34 cellular contexts compared by ENCODE assay signal in genomic region chr20:33977535-33977934, GRCh38. TPM values are rescaled to one million over a fixed set of nuclear protein-coding genes. Genes with fewer than 3 reads are reported as not detected.
DNase-seq lines count a peak whose midpoint lies in the region; ATAC-seq, FAIRE-seq and TF ChIP-seq lines count a peak whose summit lies in the region.
"Had no signal": no experiment of that assay in that cellular context is flagged by ENCODE, and none has a peak within 500 bp of the region (broad histone marks: within the 10 kb centered on the region; RNA-seq: fewer than 3 reads in every experiment).

No MANE protein-coding gene starts in this region.

- POLR2A ChIA-PET in HepG2 (lab: Yijun Ruan, JAX), result no interaction called here

- H3K36me3 ChIP-seq in HepG2 (replicated peaks in 1 of 2; ENCODE audit: control insufficient read depth in 1 of 2, insufficient read depth in 2 of 2, low read length in 2 of 2) (no peaks in the 10 kb centered on the region), right lobe of liver (no peaks in the 10 kb centered on the region), RWPE2 (ENCODE audit: low read depth) (no peaks in the 10 kb centered on the region)
- H3K36me3 ChIP-seq: BE2C; BLaER1; BLaER1 treated with 17β-estradiol and CSF1 and Interleukin-3, amounts not matched to agents 10 nM and 100 nM had no signal

- DNase-seq in HepG2 (ENCODE audit: low spot score) (no peak), right lobe of liver (no peak), RWPE2 (ENCODE audit: low spot score) (peak; percentile 10), islet precursor cell (peak; percentile 7)
- no peak for DNase-seq in activated T-helper 1 cell treated with anti-CD3 and anti-CD28 coated beads, Interleukin-12 subunit alpha, Interleukin-12 subunit beta, Interleukin-2, Interleukin-4 antibody, amounts not matched to agents 30 ng/mL and 10 ng/mL and 1 ng/mL, durations not matched to agents 14 hours and 24 hours and 36 hours (ENCODE audit: low spot score)
- DNase-seq: 8988T; ACHN; AML-193; BE2C; C1 segment of cervical spinal cord; Calu3; CD4-positive, alpha-beta memory T cell; CD4-positive, alpha-beta T cell; CD4-positive, CD25-positive, alpha-beta regulatory T cell; CD8-positive, alpha-beta memory T cell; CD8-positive, alpha-beta T cell; COR-L47; DMS 273 treated with DMSO at 0.1 percent for 48 hours; DMS153; DMS53; DMS79; DMS79 treated with DMSO at 0.1 percent for 48 hours; DND-41; EL had no signal

- no TSS peak for BruUV-seq in HepG2 (replicated peaks; lab: Mats Ljungman, UMichigan)

- H4K20me1 ChIP-seq in HepG2 (ENCODE audit: insufficient read depth, low read length), result no peaks in the 10 kb centered on the region
- H4K20me1 ChIP-seq: BLaER1; BLaER1 treated with 17β-estradiol and CSF1 and Interleukin-3, amounts not matched to agents 10 nM and 100 nM had no signal

- H3K27ac ChIP-seq in HepG2 (ENCODE audit: extremely low read length, insufficient read depth, low read length) (no peak overlapping the region), right lobe of liver (no peak overlapping the region), RWPE2 (ENCODE audit: poor library complexity, severe bottlenecking) (no peak overlapping the region)
- H3K27ac ChIP-seq: 22Rv1; A549; BLaER1; BLaER1 treated with 17β-estradiol and CSF1 and Interleukin-3, amounts not matched to agents 10 nM and 100 nM; C4-2B had no signal

- H3K27me3 ChIP-seq in HepG2 (ENCODE audit: control insufficient read depth in 1 of 2, insufficient read depth in 2 of 2, low read length in 2 of 2) (peaks cover 0 to 19% of the 10 kb centered on the region in 2 experiments; a peak in 1 of 5 replicates), right lobe of liver (no peaks in the 10 kb centered on the region), RWPE2 (ENCODE audit: insufficient read depth, poor library complexity, severe bottlenecking) (no peaks in the 10 kb centered on the region)
- H3K27me3 ChIP-seq: BE2C; BLaER1; BLaER1 treated with 17β-estradiol and CSF1 and Interleukin-3, amounts not matched to agents 10 nM and 100 nM had no signal

- H3K4me1 ChIP-seq in HepG2 (ENCODE audit: insufficient read depth, low read length), result no peaks in the 10 kb centered on the region
- H3K4me1 ChIP-seq in right lobe of liver, result no peaks in the 10 kb centered on the region
- H3K4me1 ChIP-seq in RWPE2 (ENCODE audit: insufficient read depth, poor library complexity, severe bottlenecking), result no peaks in the 10 kb centered on the region
- H3K4me1 ChIP-seq: A549, BE2C, BLaER1, Caco-2 had no signal

- H3K4me2 ChIP-seq in HepG2 (ENCODE audit: low read depth, low read length), result no peak overlapping the region
- H3K4me2 ChIP-seq: A549; BLaER1; BLaER1 treated with 17β-estradiol and CSF1 and Interleukin-3, amounts not matched to agents 10 nM and 100 nM had no signal

- no peak overlapping the region for H3K4me3 Mint-ChIP-seq in activated T-helper 1 cell treated with anti-CD3 and anti-CD28 coated beads, Interleukin-12 subunit alpha, Interleukin-12 subunit beta, Interleukin-2, Interleukin-4 antibody, amounts not matched to agents 30 ng/mL and 10 ng/mL and 1 ng/mL, durations not matched to agents 14 hours and 24 hours and 36 hours
- H3K4me3 Mint-ChIP-seq: B cell; CD14-positive monocyte; CD4-positive, alpha-beta memory T cell; CD4-positive, alpha-beta T cell; CD4-positive, CD25-positive, alpha-beta regulatory T cell; CD8-positive, alpha-beta memory T cell; CD8-positive, alpha-beta T cell had no signal

- no peaks in the 10 kb centered on the region for H3K9me3 Mint-ChIP-seq in activated T-helper 1 cell treated with anti-CD3 and anti-CD28 coated beads, Interleukin-12 subunit alpha, Interleukin-12 subunit beta, Interleukin-2, Interleukin-4 antibody, amounts not matched to agents 30 ng/mL and 10 ng/mL and 1 ng/mL, durations not matched to agents 14 hours and 24 hours and 36 hours
- H3K9me3 Mint-ChIP-seq: CD4-positive, alpha-beta T cell had no signal

- H3K4me1 Mint-ChIP-seq in activated T-helper 1 cell treated with anti-CD3 and anti-CD28 coated beads, Interleukin-12 subunit alpha, Interleukin-12 subunit beta, Interleukin-2, Interleukin-4 antibody, amounts not matched to agents 30 ng/mL and 10 ng/mL and 1 ng/mL, durations not matched to agents 14 hours and 24 hours and 36 hours (ENCODE audit: low read depth), result no peaks in the 10 kb centered on the region
- H3K4me1 Mint-ChIP-seq: B cell; CD14-positive monocyte; CD4-positive, alpha-beta memory T cell; CD4-positive, CD25-positive, alpha-beta regulatory T cell; CD8-positive, alpha-beta memory T cell had no signal

- H3K27me3 Mint-ChIP-seq in activated T-helper 1 cell treated with anti-CD3 and anti-CD28 coated beads, Interleukin-12 subunit alpha, Interleukin-12 subunit beta, Interleukin-2, Interleukin-4 antibody, amounts not matched to agents 30 ng/mL and 10 ng/mL and 1 ng/mL, durations not matched to agents 14 hours and 24 hours and 36 hours (ENCODE audit: insufficient read depth), result peaks cover 24% of the 10 kb centered on the region

- H3K4me3 ChIP-seq in HepG2 (replicated peaks in 1 of 3; ENCODE audit: insufficient read depth in 1 of 3, low read depth in 2 of 3, low read length in 3 of 3) (no peak overlapping the region), right lobe of liver (no peak overlapping the region), RWPE2 (ENCODE audit: severe bottlenecking) (no peak overlapping the region)
- H3K4me3 ChIP-seq: A549; BLaER1; BLaER1 treated with 17β-estradiol and CSF1 and Interleukin-3, amounts not matched to agents 10 nM and 100 nM had no signal

- no peak for TF ChIP-seq CTCF in HepG2 (CRISPR knock-in tag; IDR thresholded peaks at IDR 0.05)
- TF ChIP-seq CTCF in right lobe of liver (IDR thresholded peaks at IDR 0.05), result no peak
- TF ChIP-seq CTCF in RWPE2 (IDR thresholded peaks at IDR 0.05; ENCODE audit: poor library complexity, severe bottlenecking), result no peak

- H3K36me3 Mint-ChIP-seq in activated T-helper 1 cell treated with anti-CD3 and anti-CD28 coated beads, Interleukin-12 subunit alpha, Interleukin-12 subunit beta, Interleukin-2, Interleukin-4 antibody, amounts not matched to agents 30 ng/mL and 10 ng/mL and 1 ng/mL, durations not matched to agents 14 hours and 24 hours and 36 hours (ENCODE audit: low read depth), result no peaks in the 10 kb centered on the region
- H3K36me3 Mint-ChIP-seq: CD14-positive monocyte; CD4-positive, alpha-beta memory T cell; CD4-positive, CD25-positive, alpha-beta regulatory T cell; CD8-positive, alpha-beta T cell had no signal

- WGBS in HepG2 (ENCODE audit: low lambda C conversion rate), result 12% methylated on average over 2 of the region's 2 CpGs
- WGBS in right lobe of liver (ENCODE audit: insufficient coverage, low coverage, low lambda C conversion rate, missing lambda C conversion rate), result 48% methylated on average over 2 of the region's 2 CpGs

- TF ChIP-seq RAD21 in HepG2 (CRISPR knock-in tag; IDR thresholded peaks at IDR 0.05), result no peak

- H3K9ac ChIP-seq in HepG2 (ENCODE audit: insufficient read depth, low read depth, low read length), result no peak overlapping the region
- H3K9ac ChIP-seq: BLaER1; BLaER1 treated with 17β-estradiol and CSF1 and Interleukin-3, amounts not matched to agents 10 nM and 100 nM had no signal

- H3K27ac Mint-ChIP-seq in activated T-helper 1 cell treated with anti-CD3 and anti-CD28 coated beads, Interleukin-12 subunit alpha, Interleukin-12 subunit beta, Interleukin-2, Interleukin-4 antibody, amounts not matched to agents 30 ng/mL and 10 ng/mL and 1 ng/mL, durations not matched to agents 14 hours and 24 hours and 36 hours, result no peak overlapping the region
- H3K27ac Mint-ChIP-seq: B cell; CD4-positive, alpha-beta memory T cell; CD4-positive, alpha-beta T cell; CD4-positive, CD25-positive, alpha-beta regulatory T cell; CD8-positive, alpha-beta memory T cell; CD8-positive, alpha-beta T cell had no signal

- TF ChIP-seq POLR2A in HepG2 (IDR thresholded peaks at IDR 0.05; ENCODE audit: insufficient read depth in 1 of 2, low read depth in 2 of 2, low read length in 2 of 2), result no peak
- no peak for TF ChIP-seq POLR2A in right lobe of liver (IDR thresholded peaks at IDR 0.05)

- peaks cover 6% of the 10 kb centered on the region for H3K9me3 ChIP-seq in HepG2 (ENCODE audit: low read length)
- no peaks in the 10 kb centered on the region for H3K9me3 ChIP-seq in right lobe of liver
- no peaks in the 10 kb centered on the region for H3K9me3 ChIP-seq in RWPE2 (ENCODE audit: severe bottlenecking)
- H3K9me3 ChIP-seq: BE2C, BLaER1 had no signal

- H3K79me2 ChIP-seq in HepG2 (ENCODE audit: insufficient read depth, low read length), result no peaks in the 10 kb centered on the region

- CTCF ChIA-PET in HepG2 (lab: Yijun Ruan, JAX; ENCODE audit: low intra/inter-chr PET ratio, low total read pairs), result no interaction called here

- in situ Hi-C loops in HepG2 (cut with HindIII; ENCODE audit: extremely low pct_ligation_motif_present, low pct_unique_long_range_greater_than_20kb), result no loop called here

- no peak overlapping the region for H2AFZ ChIP-seq in HepG2 (ENCODE audit: low read length)

- TF ChIP-seq EP300 in HepG2 (IDR thresholded peaks at IDR 0.05; ENCODE audit: low read depth in 2 of 2, low read length in 2 of 2) (no peak), HepG2 (CRISPR knock-in tag; IDR thresholded peaks at IDR 0.05; ENCODE audit: borderline replicate concordance) (no peak)

- FAIRE-seq in HepG2 (lab: Jason Lieb, UNC), result no peak
- FAIRE-seq: A549, D721Med had no signal

- ATAC-seq in HepG2 (no peak), right lobe of liver (no peak), RWPE2 (ENCODE audit: low read depth) (no peak), HG02938 (IDR thresholded peaks at IDR 0.05; ENCODE audit: unreplicated experiment) (no peak)
- ATAC-seq: A549; CD8-positive, alpha-beta T cell had no signal

- intact Hi-C loops in HepG2 (cut with micrococcal nuclease; ENCODE audit: unreplicated experiment) (no loop called here), right lobe of liver (cut with DNase I) (no loop called here)
- intact Hi-C loops in activated T-helper 1 cell treated with anti-CD3 and anti-CD28 coated beads, Interleukin-12 subunit alpha, Interleukin-12 subunit beta, Interleukin-2, Interleukin-4 antibody, amounts not matched to agents 30 ng/mL and 10 ng/mL and 1 ng/mL, durations not matched to agents 14 hours and 24 hours and 36 hours (cut with micrococcal nuclease), result no loop called here

RNA-seq across cellular contexts. Expression of gene RALY, which starts 16.2 kb away (rescaled TPM):
- total RNA-seq in HepG2 (2016; rRNA removed; fragmentation: Illumina TruSeq; extraction: Trizol), result 186 and 213 TPM in 2 replicates
- 149 TPM in 2 replicates for total RNA-seq in HepG2 (2016; cell fraction: cytosol; rRNA removed; fragmentation: Illumina TruSeq; extraction: Trizol; ENCODE audit: low read depth)
- total RNA-seq in HepG2 (2016; cell fraction: insoluble cytoplasmic fraction; rRNA removed; fragmentation: Illumina TruSeq; extraction: Trizol), result 189 and 205 TPM in 2 replicates
- total RNA-seq in HepG2 (2016; cell fraction: membrane; rRNA removed; fragmentation: Illumina TruSeq; extraction: Trizol), result 212 and 253 TPM in 2 replicates
- total RNA-seq in HepG2 (2016; cell fraction: nucleus; rRNA removed; fragmentation: Illumina TruSeq; extraction: Trizol), result 108 and 117 TPM in 2 replicates
- 178 and 179 TPM in 2 replicates for polyA plus RNA-seq in HepG2 (2011; rRNA removed)
- polyA plus RNA-seq in HepG2 (2011; cell fraction: cytosol; rRNA removed), result 154 and 230 TPM in 2 replicates
- polyA plus RNA-seq in HepG2 (2011; cell fraction: nucleus; rRNA removed), result 90.5 and 93.6 TPM in 2 replicates
- polyA plus RNA-seq in HepG2 (2012), result 139 and 151 TPM in 2 replicates
- 205 and 264 TPM in 2 replicates for polyA plus RNA-seq in HepG2 (2016; cell fraction: cytosol; fragmentation: Illumina TruSeq; extraction: Trizol; ENCODE audit: low read depth)
- polyA plus RNA-seq in HepG2 (2016; cell fraction: insoluble cytoplasmic fraction; fragmentation: Illumina TruSeq; extraction: Trizol; ENCODE audit: low read depth), result 400 and 432 TPM in 2 replicates
- 287 and 342 TPM in 2 replicates for polyA plus RNA-seq in HepG2 (2016; cell fraction: membrane; fragmentation: Illumina TruSeq; extraction: Trizol; ENCODE audit: low read depth)
- 252 and 257 TPM in 2 replicates for polyA plus RNA-seq in HepG2 (2016; cell fraction: nucleus; fragmentation: Illumina TruSeq; extraction: Trizol; ENCODE audit: insufficient read depth, low read depth)
- 148 and 200 TPM in 2 replicates for polyA minus RNA-seq in HepG2 (2011; rRNA and poly(A)+ RNA removed; ENCODE audit: low replicate concordance)
- polyA minus RNA-seq in HepG2 (2011; cell fraction: cytosol; rRNA and poly(A)+ RNA removed), result 99.8 and 102 TPM in 2 replicates
- polyA minus RNA-seq in HepG2 (2011; cell fraction: nucleus; rRNA and poly(A)+ RNA removed), result 75.0 and 76.2 TPM in 2 replicates
- total RNA-seq in right lobe of liver, result 10 to 100 TPM; 24.8 to 42.1 (median 33.4) TPM
- total RNA-seq in activated T-helper 1 cell treated with anti-CD3 and anti-CD28 coated beads, Interleukin-12 subunit alpha, Interleukin-12 subunit beta, Interleukin-2, Interleukin-4 antibody, amounts not matched to agents 30 ng/mL and 10 ng/mL and 1 ng/mL, durations not matched to agents 14 hours and 24 hours and 36 hours, result 147 TPM in 2 replicates

Comparison
In these comparisons a context has a peak if more than half of its experiments do, and no peak if none do; other contexts are left out.
1. DNase-seq: peak in RWPE2 (single experiment) and islet precursor cell (single experiment); none in HepG2 (single experiment), right lobe of liver (0 of 3) and activated T-helper 1 cell treated with anti-CD3 and anti-CD28 coated beads, Interleukin-12 subunit alpha, Interleukin-12 subunit beta, Interleukin-2, Interleukin-4 antibody, amounts not matched to agents 30 ng/mL and 10 ng/mL and 1 ng/mL, durations not matched to agents 14 hours and 24 hours and 36 hours (single experiment).